In the genomic region with DNA sequence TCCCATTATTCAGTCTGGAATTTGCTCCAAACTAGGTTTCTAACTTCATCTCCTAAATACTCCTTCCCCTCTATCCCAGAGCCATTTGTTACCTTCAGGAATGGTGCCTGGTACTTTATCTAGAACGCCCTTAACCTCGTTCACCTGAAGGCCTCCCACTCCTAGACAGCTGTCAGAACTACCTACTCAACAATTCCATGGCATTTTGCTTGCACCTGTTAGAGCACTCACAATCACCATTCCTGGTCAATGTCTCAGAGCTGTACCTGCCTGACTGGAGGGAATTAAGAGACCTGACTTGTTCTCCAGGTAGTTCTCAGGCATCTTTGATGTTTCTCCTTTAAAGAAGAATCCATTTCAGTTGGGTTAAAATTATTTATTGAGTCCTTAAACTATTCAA, we compare ENCODE assay signal across 22 cellular contexts.
A peak's percentile ranks its signal among the peaks of the same experiment; 100 is the strongest.
DNase-seq lines count a peak whose midpoint lies in the region; ATAC-seq and TF ChIP-seq lines count a peak whose summit lies in the region.
"Had no signal": no experiment of that assay in that cellular context is flagged by ENCODE, and none has a peak within 500 bp of the region (broad histone marks: within the 10 kb centered on the region; RNA-seq: fewer than 3 reads in every experiment).

No MANE protein-coding gene starts in this region.

- H4K12ac ChIP-seq in trophoblast cell (ENCODE audit: low read depth, low read length), result no peak overlapping the region

- no peak overlapping the region for H2AFZ ChIP-seq in trophoblast cell (ENCODE audit: insufficient read depth, low read length, poor library complexity)

- no peak for ATAC-seq in RWPE2 (ENCODE audit: low read depth)
- no peak for ATAC-seq in aorta (ENCODE audit: low FRiP score)
- ATAC-seq in HG03095 (IDR thresholded peaks at IDR 0.05; ENCODE audit: unreplicated experiment), result no peak
- ATAC-seq: gastroesophageal sphincter; HCT116; K562; left ventricle myocardium superior; natural killer cell treated with Interleukin-12 subunit alpha and Interleukin-12 subunit beta and Interleukin-15 and Interleukin-18, amount 100 ng/mL, for 72 hours; SK-N-SH treated with all-trans-retinoic acid at 6 μM for 48 hours had no signal

- H3K9ac ChIP-seq in trophoblast cell (ENCODE audit: low read length), result no peak overlapping the region

- H3K79me1 ChIP-seq in trophoblast cell (ENCODE audit: low read length), result peaks cover 3% of the 10 kb centered on the region

- H3K27me3 ChIP-seq in RWPE2 (ENCODE audit: insufficient read depth, poor library complexity, severe bottlenecking) (no peaks in the 10 kb centered on the region), trophoblast cell (ENCODE audit: insufficient read depth, low read length) (no peaks in the 10 kb centered on the region), aorta (ENCODE audit: control insufficient read depth in 1 of 2, insufficient read depth in 2 of 2, low read length in 1 of 2) (no peaks in the 10 kb centered on the region)
- H3K27me3 ChIP-seq: gastroesophageal sphincter had no signal

- H3K4me3 ChIP-seq in RWPE2 (ENCODE audit: severe bottlenecking), result no peak overlapping the region
- no peak overlapping the region for H3K4me3 ChIP-seq in epithelial cell of esophagus (ENCODE audit: low read length)
- no peak overlapping the region for H3K4me3 ChIP-seq in trophoblast cell (ENCODE audit: low read depth, low read length)
- no peak overlapping the region for H3K4me3 ChIP-seq in aorta (ENCODE audit: low read length in 2 of 2)
- H3K4me3 ChIP-seq: gastroesophageal sphincter, K562 had no signal

- no peak overlapping the region for H3K23ac ChIP-seq in trophoblast cell (ENCODE audit: low read length)

- H3K27ac ChIP-seq in RWPE2 (ENCODE audit: poor library complexity, severe bottlenecking), result peak overlapping the region; percentile 76
- no peak overlapping the region for H3K27ac ChIP-seq in trophoblast cell (ENCODE audit: low read depth, low read length)
- H3K27ac ChIP-seq in aorta (ENCODE audit: low read depth in 1 of 2, low read length in 2 of 2), result peak overlapping the region; percentile 57 to 90

- H4K91ac ChIP-seq in trophoblast cell (ENCODE audit: low read depth, low read length), result no peak overlapping the region

- H3K4me2 ChIP-seq in trophoblast cell (ENCODE audit: low read length), result no peak overlapping the region

- no peak overlapping the region for H3K18ac ChIP-seq in trophoblast cell (ENCODE audit: low read length)

- H2BK5ac ChIP-seq in trophoblast cell (ENCODE audit: low read depth, low read length, poor library complexity), result no peak overlapping the region

- peaks cover 2% of the 10 kb centered on the region for H3K79me2 ChIP-seq in trophoblast cell (ENCODE audit: control insufficient read depth, insufficient read depth, low read length, poor library complexity)

- H2BK120ac ChIP-seq in trophoblast cell (ENCODE audit: insufficient read depth, low read length, poor library complexity), result peak overlapping the region; percentile 16

- WGBS in trophoblast cell (ENCODE audit: extremely low coverage, insufficient coverage, insufficient read length), result no CpG with 5 or more reads among the region's 2 CpGs
- 95 to 97% methylated on average over 2 of the region's 2 CpGs for WGBS in aorta, 2 donors

- no peak overlapping the region for H2BK12ac ChIP-seq in trophoblast cell (ENCODE audit: low read length)

- H3K9me3 ChIP-seq in RWPE2 (ENCODE audit: severe bottlenecking) (no peaks in the 10 kb centered on the region), trophoblast cell (ENCODE audit: insufficient read depth, low read depth, low read length) (no peaks in the 10 kb centered on the region), aorta (ENCODE audit: control insufficient read depth, low read length) (no peaks in the 10 kb centered on the region)
- H3K9me3 ChIP-seq: gastroesophageal sphincter had no signal

- H3K4ac ChIP-seq in trophoblast cell (ENCODE audit: low read depth, low read length), result no peak overlapping the region

- H3K36me3 ChIP-seq in RWPE2 (ENCODE audit: low read depth), result no peaks in the 10 kb centered on the region
- no peaks in the 10 kb centered on the region for H3K36me3 ChIP-seq in trophoblast cell (ENCODE audit: control insufficient read depth in 1 of 2, insufficient read depth in 2 of 2, low read length in 2 of 2)
- H3K36me3 ChIP-seq in aorta (ENCODE audit: control insufficient read depth in 1 of 2, insufficient read depth in 2 of 2, low read length in 1 of 2), result no peaks in the 10 kb centered on the region
- H3K36me3 ChIP-seq: gastroesophageal sphincter had no signal

- no peak for TF ChIP-seq CTCF in RWPE2 (IDR thresholded peaks at IDR 0.05; ENCODE audit: poor library complexity, severe bottlenecking)
- no peak for TF ChIP-seq CTCF in epithelial cell of esophagus (IDR thresholded peaks at IDR 0.05; ENCODE audit: insufficient read depth, low read depth, low read length, missing control alignments)

- no peak overlapping the region for H4K8ac ChIP-seq in trophoblast cell (ENCODE audit: low read depth, low read length)

- H2AK5ac ChIP-seq in trophoblast cell (ENCODE audit: low read length), result no peak overlapping the region

- intact Hi-C loops in aorta (cut with DNase I), result loop anchor here (1.0 to 10.0 kb wide), 4 partner anchors 41 to 104 kb away; a partner anchor contains a TSS

- H3K14ac ChIP-seq in trophoblast cell (ENCODE audit: low read length), result no peak overlapping the region

- no peak for DNase-seq in RWPE2 (ENCODE audit: low spot score)
- peak; percentile 73 for DNase-seq in epithelial cell of esophagus (ENCODE audit: low read depth)
- DNase-seq in trophoblast cell, result peak; percentile 90 to 95
- DNase-seq in aorta, result no peak
- DNase-seq in effector CD8-positive, alpha-beta T cell (lab: John Stamatoyannopoulos, UW), result no peak
- no peak for DNase-seq in activated gamma-delta T cell treated with Interleukin-2 at 50 U/mL for 16 hours
- DNase-seq: activated effector memory CD4-positive, alpha-beta T cell treated with anti-CD3 and anti-CD28 coated beads, Interleukin-2, amount 50 U/mL, for 16 hours; activated T-cell treated with anti-CD3 and anti-CD28 coated beads, Interleukin-2, amount 50 U/mL, for 1 hour; effector memory CD4-positive, alpha-beta T cell; left ventricle myocardium superior; NCI-H1105; NCI-H2029; NCI-H226; NCI-H774; stimulated activated CD8-positive, alpha-beta memory T cell treated with anti-CD3 and anti-CD28 coated beads, Interleukin-4, amount 100 ng/mL, for 48 hours; T-helper 2 cell had no signal

- peaks cover 35% of the 10 kb centered on the region for H3K4me1 ChIP-seq in RWPE2 (ENCODE audit: insufficient read depth, poor library complexity, severe bottlenecking)
- peaks cover 6 to 20% of the 10 kb centered on the region in 2 experiments for H3K4me1 ChIP-seq in trophoblast cell (ENCODE audit: control insufficient read depth in 1 of 2, insufficient read depth in 2 of 2, low read length in 2 of 2)
- peaks cover 4 to 14% of the 10 kb centered on the region in 2 donors for H3K4me1 ChIP-seq in aorta (ENCODE audit: control insufficient read depth in 1 of 2, insufficient read depth in 2 of 2, low read length in 2 of 2)

Comparison
In these comparisons a context has a peak if more than half of its experiments do, and no peak if none do; other contexts are left out.
1. DNase-seq: peak in epithelial cell of esophagus (single experiment) and trophoblast cell (2 of 2); none in RWPE2 (single experiment), aorta (0 of 2), effector CD8-positive, alpha-beta T cell (single experiment) and activated gamma-delta T cell treated with Interleukin-2 at 50 U/mL for 16 hours (single experiment).